20 cellular contexts compared by ENCODE assay signal in genomic region chr1:228669401-228669695, GRCh38.
"Had no signal": no experiment of that assay in that cellular context is flagged by ENCODE, and none has a peak within 500 bp of the region (broad histone marks: within the 10 kb centered on the region; RNA-seq: fewer than 3 reads in every experiment).

No MANE protein-coding gene starts in this region.

- H3K4me1 Mint-ChIP-seq: stimulated activated naive CD8-positive, alpha-beta T cell treated with anti-CD3 and anti-CD28 coated beads, Interleukin-15, amount 100 ng/mL, for 72 hours had no signal

- H3K4me3 Mint-ChIP-seq: dendritic cell treated with granulocyte-macrophage colony-stimulating factor and Interleukin-4, amounts not matched to agents 40 ng/mL and 50 ng/mL, for 4 days; endodermal cell; naive thymus-derived CD4-positive, alpha-beta T cell; nephron; neural progenitor cell; stimulated activated naive CD8-positive, alpha-beta T cell treated with anti-CD3 and anti-CD28 coated beads, Interleukin-15, amount 100 ng/mL, for 72 hours; type B pancreatic cell had no signal

- H3K27me3 ChIP-seq: gastrocnemius medialis, neural progenitor cell, sigmoid colon, suprapubic skin, thyroid gland had no signal

- H3K27ac ChIP-seq: epithelial cell of prostate, gastrocnemius medialis, neural progenitor cell, prostate gland, sigmoid colon, suprapubic skin, thyroid gland had no signal

- ATAC-seq: gastrocnemius medialis had no signal

- H3K4me3 ChIP-seq: gastrocnemius medialis, lung, neural progenitor cell, prostate gland, sigmoid colon, suprapubic skin, thyroid gland had no signal

- H3K27ac Mint-ChIP-seq: dendritic cell treated with granulocyte-macrophage colony-stimulating factor and Interleukin-4, amounts not matched to agents 40 ng/mL and 50 ng/mL, for 4 days; endodermal cell; naive thymus-derived CD4-positive, alpha-beta T cell; nephron; neural progenitor cell; stimulated activated naive CD8-positive, alpha-beta T cell treated with anti-CD3 and anti-CD28 coated beads, Interleukin-15, amount 100 ng/mL, for 72 hours had no signal

- H3K9me3 Mint-ChIP-seq: endodermal cell; naive thymus-derived CD4-positive, alpha-beta T cell; nephron; neural progenitor cell; stimulated activated naive CD8-positive, alpha-beta T cell treated with anti-CD3 and anti-CD28 coated beads, Interleukin-15, amount 100 ng/mL, for 72 hours; type B pancreatic cell had no signal

- H3K9me3 ChIP-seq: gastrocnemius medialis, prostate gland, sigmoid colon, suprapubic skin, thyroid gland had no signal

- H3K36me3 ChIP-seq: gastrocnemius medialis, neural progenitor cell, prostate gland, sigmoid colon, suprapubic skin, thyroid gland had no signal

- H3K4me2 ChIP-seq: neural progenitor cell had no signal

- H3K4me1 ChIP-seq: gastrocnemius medialis, prostate gland, sigmoid colon, suprapubic skin, thyroid gland had no signal

- H3K27me3 Mint-ChIP-seq: dendritic cell treated with granulocyte-macrophage colony-stimulating factor and Interleukin-4, amounts not matched to agents 40 ng/mL and 50 ng/mL, for 4 days; stimulated activated naive CD8-positive, alpha-beta T cell treated with anti-CD3 and anti-CD28 coated beads, Interleukin-15, amount 100 ng/mL, for 72 hours; type B pancreatic cell had no signal

- H3K36me3 Mint-ChIP-seq: naive thymus-derived CD4-positive, alpha-beta T cell; neural progenitor cell; type B pancreatic cell had no signal

- H2AFZ ChIP-seq: neural progenitor cell had no signal

- DNase-seq: cerebellar nuclear complex; effector CD8-positive, alpha-beta T cell; endodermal cell; gastrocnemius medialis; mesendoderm; midbrain; naive thymus-derived CD4-positive, alpha-beta T cell; stimulated activated CD8-positive, alpha-beta memory T cell treated with anti-CD3 and anti-CD28 coated beads, Interleukin-4, amount 100 ng/mL, for 48 hours; stimulated activated naive CD4-positive, alpha-beta T cell; stimulated activated naive CD8-positive, alpha-beta T cell treated with anti-CD3 and anti-CD28 coated beads, Interleukin-15, amount 100 ng/mL, for 72 hours; thyroid gland had no signal
